Comparison of ENCODE assay signal across 14 cellular contexts in the genomic region with DNA sequence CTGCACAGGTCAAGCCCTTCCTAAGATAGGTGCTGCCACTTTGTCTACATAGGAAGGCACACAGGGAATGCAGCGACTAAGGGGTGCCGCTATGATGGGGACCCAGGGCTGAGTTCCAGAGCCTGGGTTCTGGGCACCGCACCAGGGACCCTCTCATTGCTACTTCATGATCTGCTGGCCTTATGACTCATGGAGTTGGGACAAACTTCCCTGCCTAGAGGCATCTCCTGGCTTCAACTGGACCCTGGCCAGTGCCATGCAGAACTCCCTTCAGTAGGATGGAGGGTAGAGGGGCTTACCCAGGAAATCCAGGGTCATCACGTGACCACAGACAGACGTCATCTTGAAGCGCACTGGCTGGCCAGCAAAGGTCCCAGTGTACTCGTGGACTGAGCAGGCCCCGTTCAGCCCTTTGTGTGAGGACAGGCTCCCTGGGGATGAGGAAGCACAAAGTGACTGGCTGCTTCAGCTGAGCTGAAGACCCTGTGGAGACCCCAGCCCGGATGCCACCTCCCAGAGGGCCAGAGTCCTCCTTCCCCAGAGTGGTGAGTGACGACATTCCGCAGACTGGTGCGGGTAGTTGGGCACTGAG. TPM values are rescaled to one million over a fixed set of nuclear protein-coding genes. Genes with fewer than 3 reads are reported as not detected.
DNase-seq lines count a peak whose midpoint lies in the region; ATAC-seq and TF ChIP-seq lines count a peak whose summit lies in the region.
"Had no signal": no experiment of that assay in that cellular context is flagged by ENCODE, and none has a peak within 500 bp of the region (broad histone marks: within the 10 kb centered on the region; RNA-seq: fewer than 3 reads in every experiment).

No MANE protein-coding gene starts in this region.

- H3K27me3 ChIP-seq in lower lobe of right lung (ENCODE audit: low read depth) (no peaks in the 10 kb centered on the region), SJCRH30 (no peaks in the 10 kb centered on the region), GM23248 (replicated peaks; ENCODE audit: insufficient read depth) (no peaks in the 10 kb centered on the region)
- H3K27me3 ChIP-seq: BLaER1 treated with 17β-estradiol and CSF1 and Interleukin-3, amounts not matched to agents 10 nM and 100 nM had no signal

- H4K20me1 ChIP-seq in GM23248 (ENCODE audit: insufficient read depth) = no peaks in the 10 kb centered on the region

- H3K36me3 ChIP-seq in lower lobe of right lung (peaks cover 64% of the 10 kb centered on the region), SJCRH30 (peaks cover 15% of the 10 kb centered on the region), GM23248 (ENCODE audit: low read depth) (0 out of 2 replicates have a peak, but pooled peaks cover 4% of the 10 kb centered on the region)

- DNase-seq in EL (peak; percentile 22), RPMI7951 (ENCODE audit: low read depth) (peak; percentile 13), lower lobe of right lung (peak; percentile 38), SJCRH30 (no peak), CD1c-positive myeloid dendritic cell (ENCODE audit: extremely low spot score) (no peak), GM23248 (no peak)
- no peak for DNase-seq in stimulated activated CD4-positive, alpha-beta T cell treated with anti-CD3 and anti-CD28 coated beads, Interleukin-4, amount 100 ng/mL, for 4 hours
- DNase-seq: CD4-positive, alpha-beta memory T cell; COR-L47; DMS153; DND-41; H7; HCEC 1CT had no signal

- H3K9me2 ChIP-seq in GM23248 (ENCODE audit: insufficient read depth) = no peaks in the 10 kb centered on the region

- ATAC-seq in lower lobe of right lung = no peak

- H3K27ac ChIP-seq in lower lobe of right lung (no peak overlapping the region), SJCRH30 (no peak overlapping the region), GM23248 (no peak overlapping the region)
- H3K27ac ChIP-seq: BLaER1 treated with 17β-estradiol and CSF1 and Interleukin-3, amounts not matched to agents 10 nM and 100 nM had no signal

- H3K4me3 ChIP-seq in lower lobe of right lung (no peak overlapping the region), SJCRH30 (no peak overlapping the region), GM23248 (no peak overlapping the region)
- H3K4me3 ChIP-seq: BLaER1 treated with 17β-estradiol and CSF1 and Interleukin-3, amounts not matched to agents 10 nM and 100 nM had no signal

- no peak overlapping the region for H3K4me2 ChIP-seq in GM23248 (ENCODE audit: unreplicated experiment)
- H3K4me2 ChIP-seq: BLaER1 treated with 17β-estradiol and CSF1 and Interleukin-3, amounts not matched to agents 10 nM and 100 nM had no signal

- TF ChIP-seq CTCF in lower lobe of right lung (IDR thresholded peaks at IDR 0.05) = no peak

- H3K9me3 ChIP-seq in lower lobe of right lung = no peaks in the 10 kb centered on the region
- no peaks in the 10 kb centered on the region for H3K9me3 ChIP-seq in SJCRH30 (replicated peaks)
- no peaks in the 10 kb centered on the region for H3K9me3 ChIP-seq in GM23248 (ENCODE audit: low read depth)
- H3K9me3 ChIP-seq: BLaER1 treated with 17β-estradiol and CSF1 and Interleukin-3, amounts not matched to agents 10 nM and 100 nM had no signal

- H3F3A ChIP-seq in GM23248 (ENCODE audit: insufficient read depth) = no peaks in the 10 kb centered on the region

- intact Hi-C loops in lower lobe of right lung (cut with DNase I) = no loop called here

- H3K9ac ChIP-seq in GM23248 = no peak overlapping the region
- H3K9ac ChIP-seq: BLaER1 treated with 17β-estradiol and CSF1 and Interleukin-3, amounts not matched to agents 10 nM and 100 nM had no signal

- H2AFZ ChIP-seq in GM23248 = no peak overlapping the region

- no peaks in the 10 kb centered on the region for H3K4me1 ChIP-seq in lower lobe of right lung
- H3K4me1 ChIP-seq in SJCRH30 = no peaks in the 10 kb centered on the region
- H3K4me1 ChIP-seq in GM23248 (ENCODE audit: insufficient read depth) = no peaks in the 10 kb centered on the region

- in situ Hi-C loops in GM23248 (cut with MboI) = no loop called here

- H3K79me2 ChIP-seq in GM23248 (ENCODE audit: insufficient read depth) = peaks cover 22% of the 10 kb centered on the region

- 94% methylated on average over 12 of the region's 12 CpGs for WGBS in GM23248 (ENCODE audit: low coverage in 1 of 2, low lambda C conversion rate in 2 of 2, missing lambda C conversion rate in 2 of 2), 2 experiments

RNA-seq across cellular contexts. Expression of gene TOP3B, which starts 8.4 kb away (rescaled TPM):
- total RNA-seq in RPMI7951 (2014; rRNA removed; shearing (Covaris generic)) = 12.6 and 13.3 TPM in 2 replicates
- 32.1 TPM for total RNA-seq in lower lobe of right lung
- 28.5 and 33.8 TPM in 2 replicates for total RNA-seq in SJCRH30 (2014; rRNA removed; shearing (Covaris generic))
- 9.2 and 16.0 TPM in 2 replicates for total RNA-seq in GM23248 (2014; rRNA removed; shearing (Covaris generic))
- polyA plus RNA-seq in GM23248 (2016; fragmentation: Nextera tagmentation; extraction: Ambion mirVana) = 11.6 and 12.9 TPM in 2 replicates

RNA-seq across cellular contexts. Expression of gene PPM1F, which starts 21.5 kb away (rescaled TPM):
- 13.5 and 21.7 TPM in 2 replicates for total RNA-seq in RPMI7951 (2014; rRNA removed; shearing (Covaris generic))
- 51.0 TPM for total RNA-seq in lower lobe of right lung
- total RNA-seq in SJCRH30 (2014; rRNA removed; shearing (Covaris generic)) = 47.8 and 49.4 TPM in 2 replicates
- total RNA-seq in GM23248 (2014; rRNA removed; shearing (Covaris generic)) = 37.8 and 41.6 TPM in 2 replicates
- 15.1 and 17.6 TPM in 2 replicates for polyA plus RNA-seq in GM23248 (2016; fragmentation: Nextera tagmentation; extraction: Ambion mirVana)

Comparison
In these comparisons a context has a peak if more than half of its experiments do, and no peak if none do; other contexts are left out.
1. DNase-seq: peak in EL (single experiment), RPMI7951 (single experiment) and lower lobe of right lung (single experiment); none in stimulated activated CD4-positive, alpha-beta T cell treated with anti-CD3 and anti-CD28 coated beads, Interleukin-4, amount 100 ng/mL, for 4 hours (0 of 2), SJCRH30 (0 of 2), CD1c-positive myeloid dendritic cell (single experiment) and GM23248 (single experiment).